12 cellular contexts compared by ENCODE assay signal in the genomic region with DNA sequence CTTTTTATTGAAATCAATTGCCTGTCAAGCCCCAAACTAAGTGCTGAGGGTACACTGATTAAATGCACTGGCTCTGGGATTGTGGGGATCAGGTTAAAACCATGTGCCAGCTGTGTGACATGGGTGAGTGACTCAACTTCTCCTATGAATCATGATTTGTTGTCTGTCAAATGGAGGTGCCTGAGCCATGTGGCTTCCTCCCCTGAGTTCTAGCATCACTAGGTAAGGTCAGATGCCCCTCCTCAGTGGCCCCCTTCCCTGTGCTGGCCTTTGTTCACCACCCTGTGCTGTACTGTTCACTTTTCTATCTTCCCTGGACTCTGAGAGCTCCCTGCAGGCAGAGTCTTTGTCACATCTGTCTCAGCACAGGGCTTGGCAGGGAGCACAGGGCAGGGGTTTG. TPM values are rescaled to one million over a fixed set of nuclear protein-coding genes. Genes with fewer than 3 reads are reported as not detected.
A peak's percentile ranks its signal among the peaks of the same experiment; 100 is the strongest.
DNase-seq lines count a peak whose midpoint lies in the region; ATAC-seq and TF ChIP-seq lines count a peak whose summit lies in the region.
"Had no signal": no experiment of that assay in that cellular context is flagged by ENCODE, and none has a peak within 500 bp of the region (broad histone marks: within the 10 kb centered on the region; RNA-seq: fewer than 3 reads in every experiment).

No MANE protein-coding gene starts in this region.

- no peaks in the 10 kb centered on the region for H3K9me3 Mint-ChIP-seq in MCF 10A (ENCODE audit: unreplicated experiment)
- H3K9me3 Mint-ChIP-seq in stimulated activated naive B cell treated with anti-CD40 and anti-IgM and Interleukin-4, amounts not matched to agents 10 μg/mL and 1 μg/mL and 100 μg/mL, for 72 hours, result peaks cover 0 to 3% of the 10 kb centered on the region in 2 donors
- H3K9me3 Mint-ChIP-seq: activated naive CD8-positive, alpha-beta T cell treated with anti-CD3 and anti-CD28 coated beads, Interleukin-2, amount 10 ng/mL, durations not matched to agents 7 days and 5 days had no signal

- DNase-seq in activated T-cell treated with anti-CD3 and anti-CD28 coated beads for 48 hours (ENCODE audit: low read depth) (peak; percentile 10), activated T-cell treated with anti-CD3 and anti-CD28 coated beads for 4 hours (no peak), SW480 (ENCODE audit: low spot score) (peak; percentile 18), MCF 10A (ENCODE audit: unreplicated experiment) (peak; percentile 49), SIG-M5 (lab: John Stamatoyannopoulos, UW) (no peak), GM19238 (ENCODE audit: insufficient read length, low spot score) (no peak), NOMO-1 treated with DMSO at 0.1 percent for 48 hours (lab: John Stamatoyannopoulos, UW; ENCODE audit: unreplicated experiment) (no peak)
- DNase-seq in stimulated activated naive B cell treated with anti-CD40 and anti-IgM and Interleukin-4, amounts not matched to agents 10 μg/mL and 1 μg/mL and 100 μg/mL, for 72 hours, result no peak
- DNase-seq: activated naive CD8-positive, alpha-beta T cell treated with anti-CD3 and anti-CD28 coated beads, Interleukin-2, amount 10 ng/mL, durations not matched to agents 7 days and 5 days; DMS79; erythroblast; Kasumi-1 had no signal

- CTCF ChIA-PET in MCF 10A (lab: Yijun Ruan, JAX), result no interaction called here

- no peaks in the 10 kb centered on the region for H3K27me3 Mint-ChIP-seq in MCF 10A (ENCODE audit: insufficient read depth, unreplicated experiment)
- peaks cover 34 to 40% of the 10 kb centered on the region in 2 donors for H3K27me3 Mint-ChIP-seq in stimulated activated naive B cell treated with anti-CD40 and anti-IgM and Interleukin-4, amounts not matched to agents 10 μg/mL and 1 μg/mL and 100 μg/mL, for 72 hours

- intact Hi-C loops in MCF 10A (cut with micrococcal nuclease), result no loop called here

- no peak overlapping the region for H3K27ac Mint-ChIP-seq in MCF 10A (ENCODE audit: low read depth, unreplicated experiment)
- no peak overlapping the region for H3K27ac Mint-ChIP-seq in stimulated activated naive B cell treated with anti-CD40 and anti-IgM and Interleukin-4, amounts not matched to agents 10 μg/mL and 1 μg/mL and 100 μg/mL, for 72 hours
- H3K27ac Mint-ChIP-seq: activated naive CD8-positive, alpha-beta T cell treated with anti-CD3 and anti-CD28 coated beads, Interleukin-2, amount 10 ng/mL, durations not matched to agents 7 days and 5 days had no signal

- POLR2A ChIA-PET in MCF 10A (lab: Yijun Ruan, JAX), result interaction anchor here (0.6 kb wide), 1 partner anchor 572 kb away, joined by 3 read pairs; no protein-coding TSS in a partner anchor

- H3K36me3 Mint-ChIP-seq in MCF 10A (ENCODE audit: insufficient read depth, unreplicated experiment), result no peaks in the 10 kb centered on the region
- H3K36me3 Mint-ChIP-seq in stimulated activated naive B cell treated with anti-CD40 and anti-IgM and Interleukin-4, amounts not matched to agents 10 μg/mL and 1 μg/mL and 100 μg/mL, for 72 hours, result no peaks in the 10 kb centered on the region
- H3K36me3 Mint-ChIP-seq: activated naive CD8-positive, alpha-beta T cell treated with anti-CD3 and anti-CD28 coated beads, Interleukin-2, amount 10 ng/mL, durations not matched to agents 7 days and 5 days had no signal

- TF ChIP-seq CTCF in MCF 10A (IDR thresholded peaks at IDR 0.05; ENCODE audit: unreplicated experiment), result no peak

- ATAC-seq in stimulated activated naive B cell treated with anti-CD40 and anti-IgM and Interleukin-4, amounts not matched to agents 10 μg/mL and 1 μg/mL and 100 μg/mL, for 72 hours (replicated peaks), result peak; percentile 26 to 62

- no TSS peak for BruUV-seq in MCF 10A (replicated peaks; lab: Mats Ljungman, UMichigan)

- peaks cover 18% of the 10 kb centered on the region for H3K4me1 Mint-ChIP-seq in MCF 10A (ENCODE audit: insufficient read depth, unreplicated experiment)
- peaks cover 12 to 15% of the 10 kb centered on the region in 2 donors for H3K4me1 Mint-ChIP-seq in stimulated activated naive B cell treated with anti-CD40 and anti-IgM and Interleukin-4, amounts not matched to agents 10 μg/mL and 1 μg/mL and 100 μg/mL, for 72 hours

- no peak overlapping the region for H3K4me3 Mint-ChIP-seq in MCF 10A (ENCODE audit: unreplicated experiment)
- H3K4me3 Mint-ChIP-seq in stimulated activated naive B cell treated with anti-CD40 and anti-IgM and Interleukin-4, amounts not matched to agents 10 μg/mL and 1 μg/mL and 100 μg/mL, for 72 hours, result no peak overlapping the region
- H3K4me3 Mint-ChIP-seq: activated naive CD8-positive, alpha-beta T cell treated with anti-CD3 and anti-CD28 coated beads, Interleukin-2, amount 10 ng/mL, durations not matched to agents 7 days and 5 days had no signal

RNA-seq across cellular contexts. Expression of a gene that starts 43.6 kb away (rescaled TPM):
- not detected in 2 replicates for total RNA-seq in MCF 10A (2022)
- total RNA-seq: activated naive CD8-positive, alpha-beta T cell treated with anti-CD3 and anti-CD28 coated beads, Interleukin-2, amount 10 ng/mL, durations not matched to agents 7 days and 5 days had no signal

Comparison
In these comparisons a context has a peak if more than half of its experiments do, and no peak if none do; other contexts are left out.
1. DNase-seq: peak in activated T-cell treated with anti-CD3 and anti-CD28 coated beads for 48 hours (single experiment), SW480 (single experiment) and MCF 10A (single experiment); none in activated T-cell treated with anti-CD3 and anti-CD28 coated beads for 4 hours (single experiment), stimulated activated naive B cell treated with anti-CD40 and anti-IgM and Interleukin-4, amounts not matched to agents 10 μg/mL and 1 μg/mL and 100 μg/mL, for 72 hours (single experiment), SIG-M5 (single experiment), GM19238 (single experiment) and NOMO-1 treated with DMSO at 0.1 percent for 48 hours (single experiment).